ENCODE assay signal across 1 cellular context in genomic region chr6:35041086-35041855, GRCh38.
TF ChIP-seq lines count a peak whose summit lies in the region.

No MANE protein-coding gene starts in this region.

TF ChIP-seq in HEK293, 187 proteins besides CTCF, POLR2A, EP300 and RAD21 (continued from another document):
- TF ChIP-seq, protein P1, sequence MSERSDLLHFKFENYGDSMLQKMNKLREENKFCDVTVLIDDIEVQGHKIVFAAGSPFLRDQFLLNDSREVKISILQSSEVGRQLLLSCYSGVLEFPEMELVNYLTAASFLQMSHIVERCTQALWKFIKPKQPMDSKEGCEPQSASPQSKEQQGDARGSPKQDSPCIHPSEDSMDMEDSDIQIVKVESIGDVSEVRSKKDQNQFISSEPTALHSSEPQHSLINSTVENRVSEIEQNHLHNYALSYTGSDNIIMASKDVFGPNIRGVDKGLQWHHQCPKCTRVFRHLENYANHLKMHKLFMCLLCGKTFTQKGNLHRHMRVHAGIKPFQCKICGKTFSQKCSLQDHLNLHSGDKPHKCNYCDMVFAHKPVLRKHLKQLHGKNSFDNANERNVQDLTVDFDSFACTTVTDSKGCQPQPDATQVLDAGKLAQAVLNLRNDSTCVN (tag by site-specific recombination; optimal IDR thresholded peaks at IDR 0.05), result no peak
- 0 out of 2 replicates have a peak, but pooled peaks have one; percentile 14 for TF ChIP-seq ZBTB17 (tag by site-specific recombination; IDR thresholded peaks at IDR 0.05)
- 0 out of 2 replicates have a peak, but pooled peaks have one; percentile 28 for TF ChIP-seq SCRT2 (tag by site-specific recombination; IDR thresholded peaks at IDR 0.05)
